ENCODE assay signal across 8 cellular contexts in genomic region chr17:29111816-29112499, GRCh38.
A peak's percentile ranks its signal among the peaks of the same experiment; 100 is the strongest.
DNase-seq lines count a peak whose midpoint lies in the region.

No MANE protein-coding gene starts in this region.

- DNase-seq in NCI-H1436 (lab: John Stamatoyannopoulos, UW) (peak; percentile 69), NCI-H1436 treated with DMSO at 0.1 percent for 48 hours (lab: John Stamatoyannopoulos, UW) (no peak), NCI-H2107 treated with DMSO at 0.1 percent for 48 hours (lab: John Stamatoyannopoulos, UW; ENCODE audit: unreplicated experiment) (peak; percentile 24), left kidney (ENCODE audit: low read depth, low spot score) (peak; percentile 83), LoVo (ENCODE audit: low spot score) (no peak)
- peak; percentile 70 for DNase-seq in activated CD4-positive, CD25-positive, alpha-beta regulatory T cell treated with anti-CD3 and anti-CD28 coated beads, Interleukin-2, amount 50 U/mL, for 72 hours
- peak; percentile 44 for DNase-seq in central memory CD4-positive, alpha-beta T cell
- peak; percentile 69 to 77 (median 70) for DNase-seq in stimulated activated CD4-positive, alpha-beta T cell treated with anti-CD3 and anti-CD28 coated beads, TNF-alpha, amount 100 ng/mL, for 24 hours (ENCODE audit: low read depth in 3 of 3)

Comparison
In these comparisons a context has a peak if more than half of its experiments do, and no peak if none do; other contexts are left out.
1. DNase-seq: peak in NCI-H1436 (single experiment), NCI-H2107 treated with DMSO at 0.1 percent for 48 hours (single experiment), activated CD4-positive, CD25-positive, alpha-beta regulatory T cell treated with anti-CD3 and anti-CD28 coated beads, Interleukin-2, amount 50 U/mL, for 72 hours (single experiment), central memory CD4-positive, alpha-beta T cell (single experiment), left kidney (single experiment) and stimulated activated CD4-positive, alpha-beta T cell treated with anti-CD3 and anti-CD28 coated beads, TNF-alpha, amount 100 ng/mL, for 24 hours (3 of 3); none in NCI-H1436 treated with DMSO at 0.1 percent for 48 hours (single experiment) and LoVo (single experiment).